In the genomic region with DNA sequence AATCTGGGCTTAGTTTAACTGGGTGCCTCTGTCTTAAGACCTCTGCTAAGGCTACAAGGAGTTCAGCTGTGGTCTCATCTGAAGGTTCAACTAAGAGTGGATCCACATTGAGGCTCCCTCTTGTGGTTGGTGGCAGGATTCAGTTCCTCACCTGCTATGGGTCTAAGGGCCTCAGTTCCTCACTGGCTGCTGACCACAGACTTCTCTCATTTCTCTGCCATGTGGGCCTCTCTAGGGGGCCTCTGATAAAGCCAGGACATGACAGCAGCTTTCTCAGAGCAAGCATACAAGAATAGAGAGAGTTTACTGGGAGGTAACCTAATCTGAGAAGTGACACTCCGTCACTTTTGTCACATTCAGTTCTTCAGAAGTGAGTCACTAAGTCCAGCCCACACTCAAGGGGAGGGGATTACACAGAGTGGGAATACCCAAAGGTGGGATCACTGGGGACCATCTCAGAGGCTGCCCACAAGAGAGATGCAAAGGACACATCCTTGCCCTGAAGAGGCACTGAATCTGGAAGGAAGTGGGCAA, we compare ENCODE assay signal across 1 cellular context.
TF ChIP-seq lines count a peak whose summit lies in the region.

No MANE protein-coding gene starts in this region.

TF ChIP-seq in H1, 55 proteins besides CTCF, POLR2A, EP300 and RAD21 (continued from another document):
- TF ChIP-seq TCF12 (IDR thresholded peaks at IDR 0.05; ENCODE audit: low read depth, low read length) (no peak), GTF2F1 (IDR thresholded peaks at IDR 0.05; ENCODE audit: borderline replicate concordance, low read depth, low read length) (no peak), NRF1 (IDR thresholded peaks at IDR 0.05; ENCODE audit: low read depth, low read length) (no peak)
